1 cellular context compared by ENCODE assay signal in genomic region chr11:65952052-65952521, GRCh38.
TF ChIP-seq lines count a peak whose summit lies in the region.

No MANE protein-coding gene starts in this region.

TF ChIP-seq in A549, 52 proteins besides CTCF, POLR2A, EP300 and RAD21 (continued from another document):
- TF ChIP-seq, protein P1, sequence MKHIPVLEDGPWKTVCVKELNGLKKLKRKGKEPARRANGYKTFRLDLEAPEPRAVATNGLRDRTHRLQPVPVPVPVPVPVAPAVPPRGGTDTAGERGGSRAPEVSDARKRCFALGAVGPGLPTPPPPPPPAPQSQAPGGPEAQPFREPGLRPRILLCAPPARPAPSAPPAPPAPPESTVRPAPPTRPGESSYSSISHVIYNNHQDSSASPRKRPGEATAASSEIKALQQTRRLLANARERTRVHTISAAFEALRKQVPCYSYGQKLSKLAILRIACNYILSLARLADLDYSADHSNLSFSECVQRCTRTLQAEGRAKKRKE (CRISPR knock-in tag; IDR thresholded peaks at IDR 0.05; ENCODE audit: low read depth): no peak
- TF ChIP-seq ZNF302 (CRISPR knock-in tag; IDR thresholded peaks at IDR 0.05): no peak
- TF ChIP-seq GATA3 (IDR thresholded peaks at IDR 0.05; ENCODE audit: borderline replicate concordance): no peak
- no peak for TF ChIP-seq CHD4 (IDR thresholded peaks at IDR 0.05; ENCODE audit: borderline replicate concordance)
- no peak for TF ChIP-seq RNF2 (IDR thresholded peaks at IDR 0.05; ENCODE audit: borderline replicate concordance, low read depth)
